In the genomic region with DNA sequence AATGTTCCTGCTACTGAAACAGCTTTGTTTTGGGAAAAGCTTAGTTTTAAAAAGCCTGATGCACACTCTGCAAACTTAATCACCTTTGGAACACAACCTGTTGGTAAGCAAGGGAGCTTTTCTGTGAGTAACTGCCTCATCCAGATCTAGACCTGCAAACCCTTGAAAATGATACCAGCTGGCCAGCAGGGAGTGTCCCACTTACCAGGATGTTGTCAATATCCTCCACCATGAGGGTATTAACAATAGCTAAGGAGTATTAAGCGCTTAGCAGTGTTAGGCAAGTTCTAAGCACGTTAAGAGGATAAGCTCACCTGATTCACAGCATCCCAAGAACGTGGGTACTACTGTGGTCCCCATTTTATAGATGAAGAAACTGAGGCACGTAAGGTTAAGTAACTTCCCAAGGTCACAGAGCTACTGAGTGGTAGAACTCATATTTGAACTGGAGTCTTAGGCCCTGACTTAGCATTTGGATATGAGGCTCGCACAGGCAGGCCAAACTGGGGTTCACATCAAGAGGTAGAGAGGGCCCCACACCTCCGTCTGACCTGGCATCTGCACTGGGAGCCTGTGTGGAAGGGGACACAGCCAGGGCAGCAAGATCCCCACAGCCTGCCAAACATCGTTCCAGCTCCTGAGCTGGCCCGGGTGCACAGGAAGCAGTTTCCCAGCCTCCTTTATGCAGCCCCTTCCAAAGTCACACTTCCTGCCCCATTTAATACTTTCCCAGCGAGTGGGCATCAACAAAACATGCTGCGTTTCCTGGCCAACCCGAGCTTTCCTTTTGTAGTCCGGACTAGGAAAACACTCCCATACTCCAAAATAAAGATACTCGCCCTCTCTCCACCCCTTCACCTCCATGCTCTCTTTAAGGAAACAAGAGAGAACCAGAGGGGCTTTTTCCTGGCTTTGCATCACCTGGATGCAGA, we compare ENCODE assay signal across 12 cellular contexts. TPM values are rescaled to one million over a fixed set of nuclear protein-coding genes. Genes with fewer than 3 reads are reported as not detected.
DNase-seq lines count a peak whose midpoint lies in the region; ATAC-seq, FAIRE-seq and TF ChIP-seq lines count a peak whose summit lies in the region.
"Had no signal": no experiment of that assay in that cellular context is flagged by ENCODE, and none has a peak within 500 bp of the region (broad histone marks: within the 10 kb centered on the region; RNA-seq: fewer than 3 reads in every experiment).

No MANE protein-coding gene starts in this region.

- FAIRE-seq in D721Med (lab: Jason Lieb, UNC): peak; percentile 66
- FAIRE-seq: GM19239 had no signal

- no peaks in the 10 kb centered on the region for H4K20me1 ChIP-seq in OCI-LY1 (ENCODE audit: insufficient read depth, low read length)
- no peaks in the 10 kb centered on the region for H4K20me1 ChIP-seq in PC-9 (ENCODE audit: insufficient read depth)

- peak overlapping the region; percentile 32; the same call in 1 of the 2 replicates for H3K4me2 ChIP-seq in OCI-LY1 (ENCODE audit: low read length)
- no peak overlapping the region for H3K4me2 ChIP-seq in PC-9

- BruUV-seq in PC-9 (replicated peaks; lab: Mats Ljungman, UMichigan): no TSS peak

- H3K4me1 ChIP-seq in OCI-LY1 (ENCODE audit: insufficient read depth, low read length, severe bottlenecking): peaks cover 74% of the 10 kb centered on the region
- H3K4me1 ChIP-seq in PC-9 (replicated peaks; ENCODE audit: insufficient read depth): no peaks in the 10 kb centered on the region

- peak overlapping the region; percentile 15 for H3K4me3 Mint-ChIP-seq in osteocyte (ENCODE audit: unreplicated experiment)

- H3K9me3 Mint-ChIP-seq in osteocyte (ENCODE audit: unreplicated experiment): no peaks in the 10 kb centered on the region

- no peak for ATAC-seq in GM21576 (IDR thresholded peaks at IDR 0.05; ENCODE audit: unreplicated experiment)
- no peak for ATAC-seq in GM19397 (IDR thresholded peaks at IDR 0.05; ENCODE audit: unreplicated experiment)

- no peak overlapping the region for H2AFZ ChIP-seq in OCI-LY1 (ENCODE audit: low read length)
- H2AFZ ChIP-seq in PC-9: no peak overlapping the region

- no peaks in the 10 kb centered on the region for H3K27me3 Mint-ChIP-seq in osteocyte (ENCODE audit: unreplicated experiment)

- peaks cover 42% of the 10 kb centered on the region for H3K4me1 Mint-ChIP-seq in osteocyte (ENCODE audit: unreplicated experiment)

- no peak for TF ChIP-seq CTCF in D721Med (IDR thresholded peaks at IDR 0.05; ENCODE audit: insufficient read depth, missing control alignments)
- no peak for TF ChIP-seq CTCF in OCI-LY1 (IDR thresholded peaks at IDR 0.05; ENCODE audit: low read length)
- no peak for TF ChIP-seq CTCF in fibroblast of pulmonary artery (IDR thresholded peaks at IDR 0.05; ENCODE audit: low read length, missing control alignments)
- TF ChIP-seq CTCF in osteocyte (IDR thresholded peaks at IDR 0.05): no peak
- no peak for TF ChIP-seq CTCF in PC-9 (conservative IDR thresholded peaks at IDR 0.05)

- H3K4me3 ChIP-seq in OCI-LY1 (ENCODE audit: low read depth, low read length, poor library complexity, severe bottlenecking) (no peak overlapping the region), fibroblast of pulmonary artery (replicated peaks; ENCODE audit: low read depth, low read length) (no peak overlapping the region), PC-9 (no peak overlapping the region)

- POLR2A ChIA-PET in PC-9 (lab: Charles Lee; ENCODE audit: unreplicated experiment): no interaction called here

- peaks cover 29% of the 10 kb centered on the region for H3K79me2 ChIP-seq in OCI-LY1 (ENCODE audit: insufficient read depth, low read length)
- peaks cover 3% of the 10 kb centered on the region; the same call in 1 of the 2 replicates for H3K79me2 ChIP-seq in PC-9 (ENCODE audit: low read depth)

- no peak overlapping the region; the same call in 1 of the 2 replicates for H3K9ac ChIP-seq in OCI-LY1 (ENCODE audit: low read length)

- peak overlapping the region; percentile 26 for H3K27ac ChIP-seq in OCI-LY1 (ENCODE audit: low read depth, low read length, poor library complexity, severe bottlenecking)
- H3K27ac ChIP-seq in PC-9: no peak overlapping the region

- DNase-seq in D721Med (ENCODE audit: insufficient read length, low spot score) (peak; percentile 86), fibroblast of pulmonary artery (ENCODE audit: low read depth) (peak; percentile 44), osteocyte (ENCODE audit: extremely low spot score, unreplicated experiment) (no peak), PC-9 (no peak)
- no peak for DNase-seq in stimulated activated CD8-positive, alpha-beta memory T cell treated with anti-CD3 and anti-CD28 coated beads, Interleukin-4, amount 100 ng/mL, for 48 hours
- DNase-seq: effector memory CD4-positive, alpha-beta T cell; NCI-H1048; stimulated activated CD4-positive, alpha-beta T cell treated with anti-CD3 and anti-CD28 coated beads, Interleukin-2, amount 100 ng/mL, for 24 hours had no signal

- no peaks in the 10 kb centered on the region for H3K9me2 ChIP-seq in OCI-LY1 (ENCODE audit: low read depth, low read length)
- H3K9me2 ChIP-seq in PC-9 (ENCODE audit: insufficient read depth): no peaks in the 10 kb centered on the region

- H3F3A ChIP-seq in OCI-LY1 (ENCODE audit: insufficient read depth, low read length): no peaks in the 10 kb centered on the region; the same call in 1 of the 2 replicates
- H3F3A ChIP-seq in PC-9 (ENCODE audit: insufficient read depth, low read depth): no peaks in the 10 kb centered on the region

- H3K9me3 ChIP-seq in OCI-LY1 (ENCODE audit: low read length) (no peaks in the 10 kb centered on the region), PC-9 (ENCODE audit: insufficient read depth, low read depth) (no peaks in the 10 kb centered on the region)

- CTCF ChIA-PET in PC-9 (lab: Charles Lee): no interaction called here

- peak overlapping the region; percentile 75 for H3K27ac Mint-ChIP-seq in osteocyte (ENCODE audit: unreplicated experiment)

- H3K27me3 ChIP-seq in OCI-LY1 (ENCODE audit: insufficient read depth, low read length): no peaks in the 10 kb centered on the region
- H3K27me3 ChIP-seq in PC-9 (ENCODE audit: insufficient read depth, low read depth): no peaks in the 10 kb centered on the region

- intact Hi-C loops in PC-9 (cut with micrococcal nuclease; ENCODE audit: unreplicated experiment): no loop called here

- H3K36me3 ChIP-seq in OCI-LY1 (ENCODE audit: insufficient read depth, low read length): peaks cover 4% of the 10 kb centered on the region; the same call in 1 of the 2 replicates
- no peaks in the 10 kb centered on the region for H3K36me3 ChIP-seq in PC-9 (ENCODE audit: low read depth)

- no peaks in the 10 kb centered on the region for H3K36me3 Mint-ChIP-seq in osteocyte (ENCODE audit: unreplicated experiment)

RNA-seq across cellular contexts. Expression of a gene that starts 32.6 kb away (rescaled TPM):
- total RNA-seq in osteocyte (21.8 and 26.6 TPM in 2 replicates), PC-9 (2021) (27.4 and 34.4 TPM in 2 replicates)

Comparison
In these comparisons a context has a peak if more than half of its experiments do, and no peak if none do; other contexts are left out.
1. DNase-seq: peak in D721Med (single experiment) and fibroblast of pulmonary artery (single experiment); none in osteocyte (single experiment), stimulated activated CD8-positive, alpha-beta memory T cell treated with anti-CD3 and anti-CD28 coated beads, Interleukin-4, amount 100 ng/mL, for 48 hours (single experiment) and PC-9 (0 of 2).